Comparison of ENCODE assay signal across 8 cellular contexts in genomic region chr5:81851481-81852178, GRCh38.
DNase-seq lines count a peak whose midpoint lies in the region; ATAC-seq and TF ChIP-seq lines count a peak whose summit lies in the region.

No MANE protein-coding gene starts in this region.

- H3K4me3 Mint-ChIP-seq in central memory CD8-positive, alpha-beta T cell: peak overlapping the region; percentile 88

- peak overlapping the region; percentile 41 to 75 (median 50) for H3K4me3 ChIP-seq in spleen

- peak; percentile 90 for ATAC-seq in HG03280 (IDR thresholded peaks at IDR 0.05; ENCODE audit: unreplicated experiment)
- peak; percentile 93 for ATAC-seq in central memory CD8-positive, alpha-beta T cell (replicated peaks; ENCODE audit: extremely low read depth, poor library complexity, severe bottlenecking)

- DNase-seq in AG08395 (ENCODE audit: low spot score): peak; percentile 97
- peak; percentile 74 for DNase-seq in NCI-H345 treated with DMSO at 0.1 percent for 48 hours (lab: John Stamatoyannopoulos, UW; ENCODE audit: unreplicated experiment)
- DNase-seq in activated CD4-positive, CD25-positive, alpha-beta regulatory T cell treated with anti-CD3 and anti-CD28 coated beads, Interleukin-2, amount 50 U/mL, for 16 hours (ENCODE audit: low read depth, low spot score): peak; percentile 67
- peak; percentile 81 to 84 for DNase-seq in central memory CD8-positive, alpha-beta T cell (ENCODE audit: low spot score in 2 of 2)
- peak; percentile 96 for DNase-seq in iris pigment epithelial cell (ENCODE audit: low read depth)
- peak; percentile 98 for DNase-seq in spleen

- H3K4me1 Mint-ChIP-seq in central memory CD8-positive, alpha-beta T cell: peaks cover 30% of the 10 kb centered on the region

- H3K4me1 ChIP-seq in spleen: peaks cover 19 to 36% (median 32%) of the 10 kb centered on the region in 6 donors

- H3K27me3 Mint-ChIP-seq in central memory CD8-positive, alpha-beta T cell: no peaks in the 10 kb centered on the region

- H3K36me3 Mint-ChIP-seq in central memory CD8-positive, alpha-beta T cell (ENCODE audit: insufficient read depth): peaks cover 9% of the 10 kb centered on the region

- peak overlapping the region; percentile 85 for H3K27ac Mint-ChIP-seq in central memory CD8-positive, alpha-beta T cell (ENCODE audit: low read depth)

- H3K36me3 ChIP-seq in spleen: no peaks in the 10 kb centered on the region

- peak; percentile 82 for TF ChIP-seq POLR2A in GM18951 (IDR thresholded peaks at IDR 0.05; ENCODE audit: extremely low read depth, insufficient read depth, insufficient read length)
- peak in 1 of 3 donors; percentile 32 for TF ChIP-seq POLR2A in spleen (IDR thresholded peaks at IDR 0.05)

- TF ChIP-seq CTCF in spleen (IDR thresholded peaks at IDR 0.05 in 8 of 11, conservative IDR thresholded peaks at IDR 0.05 in 3 of 11): peak in 2 of 11 experiments; percentile 5 to 27

- H3K27me3 ChIP-seq in spleen (replicated peaks in 1 of 7): no peaks in the 10 kb centered on the region

- intact Hi-C loops in spleen (cut with DNase I; ENCODE audit: low total_unique reads): loop anchor here (5.0 kb wide), 3 partner anchors 99 to 339 kb away; partner anchors contain the start of gene SSBP2

- peak overlapping the region; percentile 85 to 93 (median 90) for H3K27ac ChIP-seq in spleen

- in situ Hi-C loops in GM18951 (cut with MboI; ENCODE audit: low sequenced_read_pairs, unreplicated experiment): no loop called here

- H3K9me3 ChIP-seq in spleen: no peaks in the 10 kb centered on the region

- no peaks in the 10 kb centered on the region for H3K9me3 Mint-ChIP-seq in central memory CD8-positive, alpha-beta T cell

- 0% methylated on average over 20 to 31 of the region's 31 CpGs for WGBS in spleen, 5 donors

Comparison
In these comparisons a context has a peak if more than half of its experiments do, and no peak if none do; other contexts are left out.
1. Peak in every context shown above with its lines: DNase-seq, ATAC-seq, H3K4me3 ChIP-seq and H3K27ac ChIP-seq.